Comparison of ENCODE assay signal across 15 cellular contexts in the genomic region with DNA sequence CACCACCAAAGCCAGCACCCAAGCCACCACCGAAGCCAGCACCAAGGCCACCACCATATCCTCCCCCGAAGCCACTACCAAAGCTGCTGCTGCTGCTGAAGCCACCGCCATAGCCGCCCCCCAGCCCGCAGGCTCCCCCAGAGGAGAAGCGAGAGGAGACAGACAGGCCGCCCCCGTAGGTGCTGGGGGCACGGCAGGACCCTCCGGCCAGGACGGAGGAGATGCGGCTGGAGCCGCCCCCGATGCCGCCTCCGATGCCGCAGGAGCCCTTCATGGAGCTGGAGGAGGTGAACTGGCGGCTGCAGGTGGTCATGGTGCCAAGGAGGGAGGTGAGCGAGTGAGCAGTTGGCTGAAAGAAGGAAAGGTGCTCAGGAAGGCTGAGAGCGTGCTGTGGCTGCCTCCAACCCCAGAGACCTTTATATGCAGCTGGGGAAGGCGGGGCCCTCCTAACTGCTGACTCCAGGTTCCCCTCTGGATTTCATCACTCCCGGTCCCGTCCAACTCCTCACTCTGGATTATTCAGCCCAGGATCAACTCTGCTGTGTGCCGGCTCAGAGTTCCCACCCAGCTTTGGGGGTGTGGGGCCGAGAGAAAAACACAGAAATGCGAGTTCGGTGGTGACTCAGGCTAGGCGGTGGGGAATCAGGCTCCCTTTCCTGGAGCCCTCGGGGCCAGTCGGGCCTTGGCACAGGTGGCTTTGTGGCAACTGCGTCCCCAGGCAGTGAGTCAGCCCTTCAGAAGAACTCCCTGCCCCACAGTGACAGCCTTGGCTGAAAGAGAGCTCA. TPM values are rescaled to one million over a fixed set of nuclear protein-coding genes. Genes with fewer than 3 reads are reported as not detected.
A peak's percentile ranks its signal among the peaks of the same experiment; 100 is the strongest.
DNase-seq lines count a peak whose midpoint lies in the region; ATAC-seq, FAIRE-seq and TF ChIP-seq lines count a peak whose summit lies in the region.
"Not testable (repeated sequence)": the region's sequence is repeated elsewhere in the genome, so short reads cannot be mapped to it uniquely, and the experiment has no call there.
"Had no signal": no experiment of that assay in that cellular context is flagged by ENCODE, and none has a peak within 500 bp of the region (broad histone marks: within the 10 kb centered on the region; RNA-seq: fewer than 3 reads in every experiment).

A gene (minus strand): TSS at position 392 of the 785 bp plus-strand sequence. CDS start 79 bp downstream, at position 313.

- H3K36me3 Mint-ChIP-seq in H9 (ENCODE audit: insufficient read depth in 1 of 3, low read depth in 3 of 3): not testable (repeated sequence)

- H3K23me2 ChIP-seq in H9 (ENCODE audit: insufficient read length, low read depth, low read length, poor library complexity, severe bottlenecking); H1 (ENCODE audit: low read depth, low read length): not testable (repeated sequence)

- not testable (repeated sequence) for H3T11ph ChIP-seq in H9 (ENCODE audit: low read length)

- TF ChIP-seq CTCF in H9 (conservative IDR thresholded peaks at IDR 0.05); H1 (IDR thresholded peaks at IDR 0.05; ENCODE audit: control extremely low read depth in 1 of 3, insufficient read depth in 1 of 3, low read depth in 1 of 3, low read length in 3 of 3); upper lobe of right lung (IDR thresholded peaks at IDR 0.05): not testable (repeated sequence)

- not testable (repeated sequence) for H2BK120ac ChIP-seq in H9 (ENCODE audit: low read depth, low read length, poor library complexity, severe bottlenecking); H1 (replicated peaks; ENCODE audit: low read depth, low read length)

- TF ChIP-seq POLR2A in H1 (IDR thresholded peaks at IDR 0.05; ENCODE audit: control extremely low read depth in 1 of 2, low read depth in 2 of 2, low read length in 2 of 2): not testable (repeated sequence)

- WGBS in H9 (ENCODE audit: extremely low coverage, insufficient read length, low lambda C conversion rate): no CpG with 5 or more reads among the region's 31 CpGs
- 90% methylated on average over 23 of the region's 31 CpGs; no CpG with 5 or more reads in 1 of the 2 experiments for WGBS in H1 (ENCODE audit: extremely low coverage in 1 of 2, insufficient coverage in 1 of 2, insufficient read length in 1 of 2, insufficient replicate concordance in 2 of 2, low coverage in 1 of 2, low lambda C conversion rate in 2 of 2, missing lambda C conversion rate in 1 of 2), 2 experiments

- not testable (repeated sequence) for H3K4me3 Mint-ChIP-seq in H9

- H2AK5ac ChIP-seq in H9 (ENCODE audit: insufficient read length, low read length); H1 (ENCODE audit: low read depth, low read length): not testable (repeated sequence)

- intact Hi-C loops in posterior vena cava (cut with DNase I); upper lobe of right lung (cut with DNase I): not testable (repeated sequence)

- not testable (repeated sequence) for H3K4ac ChIP-seq in H9 (ENCODE audit: low read depth, low read length); H1 (replicated peaks; ENCODE audit: insufficient read length, low read depth, low read length)

- not testable (repeated sequence) for H2BK15ac ChIP-seq in H9 (ENCODE audit: low read depth, low read length); H1 (ENCODE audit: low read length)

- not testable (repeated sequence) for H4K8ac ChIP-seq in H9 (replicated peaks; ENCODE audit: insufficient read length, low read depth, low read length); H1 (ENCODE audit: extremely low read depth, insufficient read depth, low read length)

- not testable (repeated sequence) for TF ChIP-seq RAD21 in H1 (IDR thresholded peaks at IDR 0.05 in 1 of 2, conservative IDR thresholded peaks at IDR 0.05 in 1 of 2; ENCODE audit: low read depth in 2 of 2, low read length in 2 of 2)

- H3K9ac ChIP-seq in H9 (ENCODE audit: extremely low read depth, insufficient read length, low read length); adipocyte (ENCODE audit: low read length); H1 (replicated peaks in 1 of 4; ENCODE audit: extremely low read depth in 1 of 4, low read depth in 3 of 4, low read length in 3 of 4): not testable (repeated sequence)
- peak within 1 kb of the TSS; percentile 56 for H3K9ac ChIP-seq in NT2/D1 (ENCODE audit: insufficient read length, low read depth)

- not testable (repeated sequence) for H3K23ac ChIP-seq in H9 (ENCODE audit: insufficient read length, low read depth, low read length); H1 (ENCODE audit: insufficient read length)

- DNase-seq in AG20443 (ENCODE audit: low spot score) (peak; percentile 84), adipocyte (ENCODE audit: low read depth) (peak; percentile 65), iris pigment epithelial cell (ENCODE audit: low read depth) (peak; percentile 5), posterior vena cava (ENCODE audit: low spot score) (peak; percentile 84), upper lobe of right lung (peak; percentile 50)
- DNase-seq in H9; NT2/D1 (ENCODE audit: low read depth, low spot score); H1 (ENCODE audit: low read depth in 1 of 2, low spot score in 2 of 2): not testable (repeated sequence)

- TF ChIP-seq EP300 in H1 (IDR thresholded peaks at IDR 0.05; ENCODE audit: borderline replicate concordance in 1 of 2, low read depth in 2 of 2, low read length in 2 of 2): not testable (repeated sequence)

- not testable (repeated sequence) for H3K4me1 ChIP-seq in H9 (ENCODE audit: insufficient read depth, low read length); adipocyte (ENCODE audit: control insufficient read depth, insufficient read depth, low read length); H1 (replicated peaks in 1 of 4; ENCODE audit: control insufficient read depth in 3 of 4, insufficient read depth in 4 of 4, low read length in 3 of 4); upper lobe of right lung
- H3K4me1 ChIP-seq in NT2/D1 (ENCODE audit: insufficient read depth, insufficient read length): peaks cover 19% of the 10 kb centered on the region

- ATAC-seq in upper lobe of right lung: peak; percentile 27

- not testable (repeated sequence) for H2BK5ac ChIP-seq in H9 (ENCODE audit: insufficient read length, low read length); H1 (ENCODE audit: low read depth, low read length)

- not testable (repeated sequence) for H3K18ac ChIP-seq in H9 (ENCODE audit: insufficient read length, low read depth, low read length); H1 (ENCODE audit: extremely low read depth, low read length)

- not testable (repeated sequence) for H3K79me1 ChIP-seq in H9 (ENCODE audit: insufficient read depth, low read depth, low read length, poor library complexity, severe bottlenecking); H1 (ENCODE audit: low read depth, low read length)

- CTCF ChIA-PET in H1 (lab: Charles Lee; ENCODE audit: partially characterized antibody): interaction anchor here (0.7 to 2.0 kb wide), 6 partner anchors 10 to 64 kb away, joined by 3 to 11 read pairs (median 3); a partner anchor contains a TSS

- not testable (repeated sequence) for H4K5ac ChIP-seq in H9 (ENCODE audit: insufficient read length, low read depth, low read length); H1 (ENCODE audit: insufficient read length, low read depth, low read length)

- H3K4me1 Mint-ChIP-seq in H9: peaks cover 9 to 21% of the 10 kb centered on the region in 2 experiments

- H3K4me2 ChIP-seq in H9 (ENCODE audit: insufficient read depth, insufficient read length, low read length); H1 (ENCODE audit: insufficient read depth in 1 of 2, low read depth in 2 of 2, low read length in 2 of 2): not testable (repeated sequence)

- H3K27ac ChIP-seq in H9 (ENCODE audit: insufficient read length, low read depth, low read length); H1 (ENCODE audit: low read depth, low read length); upper lobe of right lung: not testable (repeated sequence)

- not testable (repeated sequence) for H3K27me3 ChIP-seq in H9 (ENCODE audit: insufficient read depth, low read length); NT2/D1 (ENCODE audit: insufficient read depth, insufficient read length); H1 (replicated peaks in 1 of 4; ENCODE audit: control insufficient read depth in 3 of 4, extremely low read depth in 1 of 4, insufficient read depth in 3 of 4, low read length in 3 of 4); upper lobe of right lung
- peaks cover 26% of the 10 kb centered on the region for H3K27me3 ChIP-seq in adipocyte (replicated peaks; ENCODE audit: control insufficient read depth, insufficient read depth, low read length)

- not testable (repeated sequence) for H2AFZ ChIP-seq in H9 (ENCODE audit: low read length); H1 (ENCODE audit: low read length)

- not testable (repeated sequence) for H4K20me1 ChIP-seq in H9 (ENCODE audit: control insufficient read depth, insufficient read depth, insufficient read length); H1 (replicated peaks in 1 of 2; ENCODE audit: control insufficient read depth in 1 of 2, insufficient read depth in 2 of 2, low read length in 2 of 2)

- not testable (repeated sequence) for FAIRE-seq in H1 (lab: Jason Lieb, UNC)

- not testable (repeated sequence) for H3K9me3 Mint-ChIP-seq in H9

- POLR2A ChIA-PET in H1 (lab: Charles Lee; ENCODE audit: partially characterized antibody): interaction anchor here (1.5 kb wide), 1 partner anchor 77 kb away, joined by 4 read pairs; no protein-coding TSS in a partner anchor

- H2BK20ac ChIP-seq in H9 (ENCODE audit: low read depth, low read length, poor library complexity, severe bottlenecking); H1 (ENCODE audit: low read length): not testable (repeated sequence)

- not testable (repeated sequence) for H3K9me3 ChIP-seq in H9 (ENCODE audit: control insufficient read depth, low read depth, low read length); NT2/D1 (ENCODE audit: insufficient read depth, low read length); adipocyte (ENCODE audit: control insufficient read depth, low read length); H1 (ENCODE audit: insufficient read depth in 2 of 2, low read depth in 1 of 2, low read length in 1 of 2); upper lobe of right lung

- not testable (repeated sequence) for H3K36me3 ChIP-seq in NT2/D1 (ENCODE audit: insufficient read depth, insufficient read length, low read length); adipocyte (ENCODE audit: control insufficient read depth, insufficient read depth, low read length, severe bottlenecking); H1 (ENCODE audit: control insufficient read depth in 2 of 4, insufficient read depth in 4 of 4, low read length in 3 of 4); upper lobe of right lung

- H4K91ac ChIP-seq in H9 (ENCODE audit: insufficient read length, low read depth, low read length); H1 (replicated peaks; ENCODE audit: insufficient read length, low read length): not testable (repeated sequence)

- not testable (repeated sequence) for H2BK12ac ChIP-seq in H9 (ENCODE audit: insufficient read length, low read depth, low read length)
- peak within 1 kb of the TSS; percentile 27; the same call in 1 of the 2 replicates for H2BK12ac ChIP-seq in H1 (ENCODE audit: low read depth, low read length)

- H3K27ac Mint-ChIP-seq in H9: peak within 1 kb of the TSS in 2 of 3 experiments; percentile 49 to 82; a peak in 5 of 7 replicates

- peaks cover 13% of the 10 kb centered on the region; the same call in 1 of the 2 replicates for H3K27me3 Mint-ChIP-seq in H9 (ENCODE audit: low read depth)

- H3K56ac ChIP-seq in H9 (ENCODE audit: insufficient read length, low read depth, low read length); H1 (replicated peaks; ENCODE audit: insufficient read length, low read depth, low read length): not testable (repeated sequence)

- not testable (repeated sequence) for H3K79me2 ChIP-seq in H9 (ENCODE audit: insufficient read depth, low read length); H1 (ENCODE audit: control insufficient read depth in 1 of 2, insufficient read depth in 2 of 2, low read length in 2 of 2)

- not testable (repeated sequence) for H3K4me3 ChIP-seq in NT2/D1 (ENCODE audit: insufficient read length, low read depth); adipocyte (ENCODE audit: low read length); H1 (ENCODE audit: extremely low read depth in 1 of 4, insufficient read depth in 2 of 4, low read depth in 3 of 4, low read length in 4 of 4); upper lobe of right lung

- H3K14ac ChIP-seq in H9 (ENCODE audit: insufficient read depth, low read length); H1 (ENCODE audit: insufficient read length): not testable (repeated sequence)

RNA-seq across cellular contexts. Expression of the gene that starts here (rescaled TPM):
- total RNA-seq in H9 (2021): not detected in 2 replicates
- total RNA-seq in H1 (2021; fragmentation: NEBNext Ultra II Directional; extraction: Animal tissue kit (Norgen Biotek cat#: 25700)): not detected in 2 replicates
- not detected in 2 replicates for polyA plus RNA-seq in H1 (2011; rRNA removed)
- not detected for polyA plus RNA-seq in H1 (2011; cell fraction: cytosol; rRNA removed)
- not detected for polyA plus RNA-seq in H1 (2011; cell fraction: nucleus; rRNA removed)
- polyA plus RNA-seq in H1 (2012, experiment 1 of 2): not detected in 4 replicates
- polyA plus RNA-seq in H1 (2012, experiment 2 of 2): not detected
- polyA plus RNA-seq in H1 (2013, experiment 1 of 2): not detected
- polyA plus RNA-seq in H1 (2013, experiment 2 of 2): not detected
- polyA minus RNA-seq in H1 (2011; rRNA and poly(A)+ RNA removed): not detected in 2 replicates
- polyA minus RNA-seq in H1 (2011; cell fraction: cytosol; rRNA and poly(A)+ RNA removed): not detected
- polyA minus RNA-seq in H1 (2011; cell fraction: nucleus; rRNA and poly(A)+ RNA removed): not detected
- not detected for total RNA-seq in posterior vena cava
- total RNA-seq in upper lobe of right lung: not detected
- total RNA-seq: activated T-cell treated with anti-CD3 and anti-CD28 coated beads, Interleukin-2, amount 50 U/mL, for 72 hours; colonic mucosa; frontal cortex; GM12878; IMR-90; naive thymus-derived CD8-positive, alpha-beta T cell had no signal
- polyA plus RNA-seq: CD14-positive monocyte; IMR-90; naive thymus-derived CD8-positive, alpha-beta T cell had no signal

Comparison
In these comparisons a context has a peak if more than half of its experiments do, and no peak if none do; other contexts are left out.
1. Peak in DNase-seq in posterior vena cava; RNA of the gene not detected or under 1 TPM.
2. Peak in DNase-seq and ATAC-seq in upper lobe of right lung; RNA of the gene not detected or under 1 TPM.